9 cellular contexts compared by ENCODE assay signal in genomic region chr10:44935201-44935960, GRCh38. TPM values are rescaled to one million over a fixed set of nuclear protein-coding genes. Genes with fewer than 3 reads are reported as not detected.
DNase-seq lines count a peak whose midpoint lies in the region; ATAC-seq and TF ChIP-seq lines count a peak whose summit lies in the region.
"Had no signal": no experiment of that assay in that cellular context is flagged by ENCODE, and none has a peak within 500 bp of the region (broad histone marks: within the 10 kb centered on the region; RNA-seq: fewer than 3 reads in every experiment).

No MANE protein-coding gene starts in this region.

- H2AFZ ChIP-seq in MM.1S (ENCODE audit: low read length): no peak overlapping the region
- H2AFZ ChIP-seq: PC-9 had no signal

- H4K20me1 ChIP-seq in MM.1S (ENCODE audit: insufficient read depth, low read length): no peaks in the 10 kb centered on the region

- DNase-seq in ELR (ENCODE audit: low read depth): peak; percentile 81
- peak in 1 of 2 donors; percentile 78 for DNase-seq in ascending aorta (ENCODE audit: low spot score in 2 of 2)
- DNase-seq in right cardiac atrium: peak; percentile 84 to 91 (median 90)
- peak; percentile 84 for DNase-seq in sciatic nerve (ENCODE audit: low spot score)
- DNase-seq in DMS 273 treated with DMSO at 0.1 percent for 48 hours (lab: John Stamatoyannopoulos, UW): no peak
- DNase-seq in NAMALWA (ENCODE audit: low spot score): no peak
- no peak for DNase-seq in MM.1S
- DNase-seq: PC-9 had no signal

- no peaks in the 10 kb centered on the region for H3K27me3 ChIP-seq in ascending aorta
- H3K27me3 ChIP-seq in right cardiac atrium (ENCODE audit: control insufficient read depth, insufficient read depth): no peaks in the 10 kb centered on the region
- H3K27me3 ChIP-seq in MM.1S (replicated peaks; ENCODE audit: insufficient read depth, low read length): no peaks in the 10 kb centered on the region

- H3K4me3 ChIP-seq in ascending aorta: no peak overlapping the region
- no peak overlapping the region for H3K4me3 ChIP-seq in right cardiac atrium (ENCODE audit: low read length)
- H3K4me3 ChIP-seq in MM.1S (ENCODE audit: low read length): no peak overlapping the region
- H3K4me3 ChIP-seq: PC-9 had no signal

- H3K9ac ChIP-seq in MM.1S (ENCODE audit: low read length): no peak overlapping the region

- intact Hi-C loops in ascending aorta (cut with DNase I): loop anchor here (10.0 kb wide), 2 partner anchors 249 to 299 kb away; no protein-coding TSS in a partner anchor
- intact Hi-C loops in right cardiac atrium (cut with DNase I): no loop called here
- intact Hi-C loops in sciatic nerve (cut with DNase I): no loop called here

- peaks cover 4 to 17% of the 10 kb centered on the region in 2 donors for H3K4me1 ChIP-seq in ascending aorta
- peaks cover 15% of the 10 kb centered on the region for H3K4me1 ChIP-seq in right cardiac atrium (ENCODE audit: control insufficient read depth, insufficient read depth, low read length)
- peaks cover 24% of the 10 kb centered on the region for H3K4me1 ChIP-seq in MM.1S (ENCODE audit: low read length)

- no peaks in the 10 kb centered on the region for H3F3A ChIP-seq in MM.1S (ENCODE audit: insufficient read depth, low read length)

- H3K79me2 ChIP-seq in MM.1S (ENCODE audit: low read length): no peaks in the 10 kb centered on the region

- TF ChIP-seq CTCF in ascending aorta (IDR thresholded peaks at IDR 0.05) (no peak), MM.1S (IDR thresholded peaks at IDR 0.05; ENCODE audit: low read length) (no peak)

- H3K36me3 ChIP-seq in ascending aorta: no peaks in the 10 kb centered on the region
- no peaks in the 10 kb centered on the region for H3K36me3 ChIP-seq in MM.1S (replicated peaks; ENCODE audit: insufficient read depth, low read length)

- WGBS in right cardiac atrium: 54% methylated on average over 9 of the region's 9 CpGs

- no peak overlapping the region for H3K4me2 ChIP-seq in MM.1S (ENCODE audit: low read depth, low read length)
- H3K4me2 ChIP-seq: PC-9 had no signal

- ATAC-seq in right cardiac atrium (peak; percentile 83 to 86), sciatic nerve (peak; percentile 88), HG02588 (IDR thresholded peaks at IDR 0.05; ENCODE audit: unreplicated experiment) (no peak)

- no peaks in the 10 kb centered on the region for H3K9me2 ChIP-seq in MM.1S (replicated peaks; ENCODE audit: insufficient read depth, low read length)

- H3K27ac ChIP-seq in ascending aorta: peak overlapping the region; percentile 17 to 59
- H3K27ac ChIP-seq in right cardiac atrium (ENCODE audit: low read length): peak overlapping the region; percentile 6
- no peak overlapping the region for H3K27ac ChIP-seq in MM.1S (ENCODE audit: low read length)
- H3K27ac ChIP-seq: PC-9 had no signal

- H3K9me3 ChIP-seq in ascending aorta (no peaks in the 10 kb centered on the region), right cardiac atrium (ENCODE audit: control insufficient read depth, low read length) (no peaks in the 10 kb centered on the region), MM.1S (replicated peaks; ENCODE audit: insufficient read depth, low read length) (no peaks in the 10 kb centered on the region)

RNA-seq across cellular contexts. Expression of gene RASSF4, which starts 24.2 kb away (rescaled TPM):
- total RNA-seq in ascending aorta (40.0 TPM), right cardiac atrium (10 to 100 TPM; 57.9 to 92.1 (median 76.3) TPM), sciatic nerve (63.7 TPM)
- 45.4 TPM for polyA plus RNA-seq in right cardiac atrium

RNA-seq across cellular contexts. Expression of gene TMEM72, which starts 24.2 kb away (rescaled TPM):
- not detected for total RNA-seq in ascending aorta
- under 1 TPM in 3 of 4 donors, not detected in 1; 0.23 to 0.71 (median 0.29) TPM for total RNA-seq in right cardiac atrium
- polyA plus RNA-seq in right cardiac atrium: 0.14 TPM
- total RNA-seq in sciatic nerve: not detected
- total RNA-seq: PC-9 had no signal

RNA-seq across cellular contexts. Expression of gene DEPP1, which starts 43.2 kb away (rescaled TPM):
- 309 TPM for total RNA-seq in ascending aorta
- total RNA-seq in right cardiac atrium: 10 to 100 TPM; 18.8 to 43.8 (median 23.8) TPM
- polyA plus RNA-seq in right cardiac atrium: 32.5 TPM
- 190 TPM for total RNA-seq in sciatic nerve

Comparison
In these comparisons a context has a peak if more than half of its experiments do, and no peak if none do; other contexts are left out.
1. DNase-seq: peak in ELR (single experiment), right cardiac atrium (3 of 3) and sciatic nerve (single experiment); none in DMS 273 treated with DMSO at 0.1 percent for 48 hours (single experiment), NAMALWA (single experiment) and MM.1S (single experiment).